9 cellular contexts compared by ENCODE assay signal in genomic region chr18:44715841-44716240, GRCh38.
A peak's percentile ranks its signal among the peaks of the same experiment; 100 is the strongest.
DNase-seq lines count a peak whose midpoint lies in the region; ATAC-seq lines count a peak whose summit lies in the region.
"Had no signal": no experiment of that assay in that cellular context is flagged by ENCODE, and none has a peak within 500 bp of the region (broad histone marks: within the 10 kb centered on the region; RNA-seq: fewer than 3 reads in every experiment).

No MANE protein-coding gene starts in this region.

- H3K4me3 ChIP-seq in endocrine pancreas (ENCODE audit: control insufficient read depth, insufficient read depth, low read length), result no peak overlapping the region
- H3K4me3 ChIP-seq in rectal smooth muscle tissue (ENCODE audit: low read length), result no peak overlapping the region

- DNase-seq in DMS153 treated with DMSO at 0.1 percent for 48 hours (lab: John Stamatoyannopoulos, UW; ENCODE audit: unreplicated experiment) (peak; percentile 38), NCI-H2171 (lab: John Stamatoyannopoulos, UW) (peak; percentile 92), DMS53 treated with DMSO at 0.1 percent for 48 hours (lab: John Stamatoyannopoulos, UW; ENCODE audit: unreplicated experiment) (no peak)
- no peak for DNase-seq in activated CD4-positive, alpha-beta T cell treated with anti-CD3 and anti-CD28 coated beads for 1 hour
- DNase-seq: activated T-cell treated with anti-CD3 and anti-CD28 coated beads, Interleukin-2, amount 50 U/mL, for 72 hours had no signal

- ATAC-seq in GM21447 (IDR thresholded peaks at IDR 0.05; ENCODE audit: unreplicated experiment) (no peak), GM18867 (IDR thresholded peaks at IDR 0.05; ENCODE audit: unreplicated experiment) (no peak)

- no peaks in the 10 kb centered on the region for H3K27me3 ChIP-seq in endocrine pancreas (ENCODE audit: control insufficient read depth, insufficient read depth, low read length)
- H3K27me3 ChIP-seq in rectal smooth muscle tissue (ENCODE audit: control insufficient read depth, insufficient read depth, low read length), result no peaks in the 10 kb centered on the region

- no peaks in the 10 kb centered on the region for H3K36me3 ChIP-seq in endocrine pancreas (ENCODE audit: control insufficient read depth, insufficient read depth, low read length)
- H3K36me3 ChIP-seq in rectal smooth muscle tissue (ENCODE audit: control insufficient read depth, insufficient read depth, low read length), result peaks cover 3% of the 10 kb centered on the region

- H3K9ac ChIP-seq in endocrine pancreas (ENCODE audit: control insufficient read depth, insufficient read depth, low read length) (peak overlapping the region; percentile 10), rectal smooth muscle tissue (ENCODE audit: low read length) (no peak overlapping the region)

- H3K9me3 ChIP-seq in endocrine pancreas (ENCODE audit: control insufficient read depth, low read length), result no peaks in the 10 kb centered on the region

- peak overlapping the region; percentile 70 for H3K27ac ChIP-seq in rectal smooth muscle tissue (ENCODE audit: low read depth, low read length)

- H3K4me1 ChIP-seq in endocrine pancreas (ENCODE audit: control insufficient read depth, insufficient read depth, low read length), result no peaks in the 10 kb centered on the region
- peaks cover 20% of the 10 kb centered on the region for H3K4me1 ChIP-seq in rectal smooth muscle tissue (ENCODE audit: control insufficient read depth, insufficient read depth, low read length)

Comparison
In these comparisons a context has a peak if more than half of its experiments do, and no peak if none do; other contexts are left out.
1. DNase-seq: peak in DMS153 treated with DMSO at 0.1 percent for 48 hours (single experiment) and NCI-H2171 (single experiment); none in activated CD4-positive, alpha-beta T cell treated with anti-CD3 and anti-CD28 coated beads for 1 hour (single experiment) and DMS53 treated with DMSO at 0.1 percent for 48 hours (single experiment).